10 cellular contexts compared by ENCODE assay signal in genomic region chr21:44723177-44724131, GRCh38. TPM values are rescaled to one million over a fixed set of nuclear protein-coding genes. Genes with fewer than 3 reads are reported as not detected.
DNase-seq lines count a peak whose midpoint lies in the region; ATAC-seq and TF ChIP-seq lines count a peak whose summit lies in the region.
"Had no signal": no experiment of that assay in that cellular context is flagged by ENCODE, and none has a peak within 500 bp of the region (broad histone marks: within the 10 kb centered on the region; RNA-seq: fewer than 3 reads in every experiment).

No MANE protein-coding gene starts in this region.

- no peaks in the 10 kb centered on the region for H3K36me3 ChIP-seq in iPS-18a (ENCODE audit: control insufficient read depth, low read depth, low read length)
- H3K36me3 ChIP-seq in thyroid gland: no peaks in the 10 kb centered on the region
- H3K36me3 ChIP-seq: sigmoid colon had no signal

- H3K4me1 ChIP-seq in iPS-18a (ENCODE audit: control insufficient read depth, low read depth, low read length) (peaks cover 13% of the 10 kb centered on the region), thyroid gland (peaks cover 0 to 6% of the 10 kb centered on the region in 2 donors)

- 25 to 35% methylated on average over 31 to 57 of the region's 61 CpGs for WGBS in thyroid gland, 2 donors

- H3K4me1 Mint-ChIP-seq in activated CD4-positive, alpha-beta memory T cell treated with anti-CD3 and anti-CD28 coated beads for 36 hours (ENCODE audit: low read depth): peaks cover 10% of the 10 kb centered on the region
- no peaks in the 10 kb centered on the region for H3K4me1 Mint-ChIP-seq in activated CD4-positive, alpha-beta memory T cell treated with anti-CD3 and anti-CD28 coated beads, Interleukin-2, amount 10 ng/mL, durations not matched to agents 7 days and 5 days
- peaks cover 7% of the 10 kb centered on the region for H3K4me1 Mint-ChIP-seq in activated B cell treated with CpG ODN at 0.5 μM for 24 hours
- peaks cover 15% of the 10 kb centered on the region for H3K4me1 Mint-ChIP-seq in stimulated activated naive CD8-positive, alpha-beta T cell treated with anti-CD3 and anti-CD28 coated beads, Interleukin-15, Interleukin-2, amounts not matched to agents 100 ng/mL and 50 ng/mL, for 24 hours (ENCODE audit: low read depth)

- CTCF ChIA-PET in activated CD4-positive, alpha-beta memory T cell treated with anti-CD3 and anti-CD28 coated beads for 36 hours (lab: Charles Lee): interaction anchor here (1.3 kb wide), 1 partner anchor 213 kb away, joined by 3 read pairs; no protein-coding TSS in a partner anchor
- CTCF ChIA-PET in activated CD4-positive, alpha-beta memory T cell treated with anti-CD3 and anti-CD28 coated beads, Interleukin-2, amount 10 ng/mL, durations not matched to agents 7 days and 5 days (lab: Charles Lee): no interaction called here
- CTCF ChIA-PET in activated B cell treated with CpG ODN at 0.5 μM for 24 hours (lab: Charles Lee): no interaction called here

- peak overlapping the region; percentile 23 for H3K4me3 Mint-ChIP-seq in activated CD4-positive, alpha-beta memory T cell treated with anti-CD3 and anti-CD28 coated beads for 36 hours
- H3K4me3 Mint-ChIP-seq in activated CD4-positive, alpha-beta memory T cell treated with anti-CD3 and anti-CD28 coated beads, Interleukin-2, amount 10 ng/mL, durations not matched to agents 7 days and 5 days: no peak overlapping the region
- H3K4me3 Mint-ChIP-seq in activated B cell treated with CpG ODN at 0.5 μM for 24 hours: peak overlapping the region; percentile 35
- peak overlapping the region; percentile 40 for H3K4me3 Mint-ChIP-seq in stimulated activated naive CD8-positive, alpha-beta T cell treated with anti-CD3 and anti-CD28 coated beads, Interleukin-15, Interleukin-2, amounts not matched to agents 100 ng/mL and 50 ng/mL, for 24 hours

- no peaks in the 10 kb centered on the region for H3K36me3 Mint-ChIP-seq in activated CD4-positive, alpha-beta memory T cell treated with anti-CD3 and anti-CD28 coated beads for 36 hours
- H3K36me3 Mint-ChIP-seq in activated CD4-positive, alpha-beta memory T cell treated with anti-CD3 and anti-CD28 coated beads, Interleukin-2, amount 10 ng/mL, durations not matched to agents 7 days and 5 days (ENCODE audit: low read depth): no peaks in the 10 kb centered on the region
- no peaks in the 10 kb centered on the region for H3K36me3 Mint-ChIP-seq in activated B cell treated with CpG ODN at 0.5 μM for 24 hours (ENCODE audit: low read depth)
- no peaks in the 10 kb centered on the region for H3K36me3 Mint-ChIP-seq in stimulated activated naive CD8-positive, alpha-beta T cell treated with anti-CD3 and anti-CD28 coated beads, Interleukin-15, Interleukin-2, amounts not matched to agents 100 ng/mL and 50 ng/mL, for 24 hours (ENCODE audit: low read depth)

- H3K9ac ChIP-seq in iPS-18a (ENCODE audit: low read length): no peak overlapping the region

- H3K9me3 Mint-ChIP-seq in activated CD4-positive, alpha-beta memory T cell treated with anti-CD3 and anti-CD28 coated beads for 36 hours: no peaks in the 10 kb centered on the region
- no peaks in the 10 kb centered on the region for H3K9me3 Mint-ChIP-seq in activated CD4-positive, alpha-beta memory T cell treated with anti-CD3 and anti-CD28 coated beads, Interleukin-2, amount 10 ng/mL, durations not matched to agents 7 days and 5 days
- H3K9me3 Mint-ChIP-seq in activated B cell treated with CpG ODN at 0.5 μM for 24 hours: no peaks in the 10 kb centered on the region
- no peaks in the 10 kb centered on the region for H3K9me3 Mint-ChIP-seq in stimulated activated naive CD8-positive, alpha-beta T cell treated with anti-CD3 and anti-CD28 coated beads, Interleukin-15, Interleukin-2, amounts not matched to agents 100 ng/mL and 50 ng/mL, for 24 hours

- no peak overlapping the region for H3K27ac ChIP-seq in iPS-18a (ENCODE audit: low read length)
- no peak overlapping the region for H3K27ac ChIP-seq in thyroid gland
- H3K27ac ChIP-seq: sigmoid colon had no signal

- no peak overlapping the region for H3K27ac Mint-ChIP-seq in activated CD4-positive, alpha-beta memory T cell treated with anti-CD3 and anti-CD28 coated beads for 36 hours
- H3K27ac Mint-ChIP-seq in activated CD4-positive, alpha-beta memory T cell treated with anti-CD3 and anti-CD28 coated beads, Interleukin-2, amount 10 ng/mL, durations not matched to agents 7 days and 5 days: no peak overlapping the region
- no peak overlapping the region for H3K27ac Mint-ChIP-seq in activated B cell treated with CpG ODN at 0.5 μM for 24 hours
- peak overlapping the region; percentile 29 for H3K27ac Mint-ChIP-seq in stimulated activated naive CD8-positive, alpha-beta T cell treated with anti-CD3 and anti-CD28 coated beads, Interleukin-15, Interleukin-2, amounts not matched to agents 100 ng/mL and 50 ng/mL, for 24 hours

- intact Hi-C loops in activated CD4-positive, alpha-beta memory T cell treated with anti-CD3 and anti-CD28 coated beads for 36 hours (cut with micrococcal nuclease): no loop called here
- intact Hi-C loops in activated B cell treated with CpG ODN at 0.5 μM for 24 hours (cut with micrococcal nuclease) (no loop called here), thyroid gland (cut with DNase I) (no loop called here)

- H3K27me3 Mint-ChIP-seq in activated CD4-positive, alpha-beta memory T cell treated with anti-CD3 and anti-CD28 coated beads for 36 hours: peaks cover 26% of the 10 kb centered on the region
- peaks cover 53% of the 10 kb centered on the region for H3K27me3 Mint-ChIP-seq in activated CD4-positive, alpha-beta memory T cell treated with anti-CD3 and anti-CD28 coated beads, Interleukin-2, amount 10 ng/mL, durations not matched to agents 7 days and 5 days
- peaks cover 48% of the 10 kb centered on the region for H3K27me3 Mint-ChIP-seq in activated B cell treated with CpG ODN at 0.5 μM for 24 hours
- H3K27me3 Mint-ChIP-seq in stimulated activated naive CD8-positive, alpha-beta T cell treated with anti-CD3 and anti-CD28 coated beads, Interleukin-15, Interleukin-2, amounts not matched to agents 100 ng/mL and 50 ng/mL, for 24 hours: peaks cover 38% of the 10 kb centered on the region

- POLR2A ChIA-PET in activated CD4-positive, alpha-beta memory T cell treated with anti-CD3 and anti-CD28 coated beads for 36 hours (lab: Charles Lee): interaction anchor here (1.3 kb wide), 1 partner anchor 14 kb away, joined by 4 read pairs; no protein-coding TSS in a partner anchor
- POLR2A ChIA-PET in activated CD4-positive, alpha-beta memory T cell treated with anti-CD3 and anti-CD28 coated beads, Interleukin-2, amount 10 ng/mL, durations not matched to agents 7 days and 5 days (lab: Charles Lee): interaction anchor here (2.0 kb wide), 1 partner anchor 16 kb away, joined by 6 read pairs; no protein-coding TSS in a partner anchor
- POLR2A ChIA-PET in activated B cell treated with CpG ODN at 0.5 μM for 24 hours (lab: Charles Lee): no interaction called here

- no peak for TF ChIP-seq POLR2A in thyroid gland (IDR thresholded peaks at IDR 0.05)

- DNase-seq in activated CD4-positive, alpha-beta memory T cell treated with anti-CD3 and anti-CD28 coated beads for 36 hours: no peak
- no peak for DNase-seq in activated CD4-positive, alpha-beta memory T cell treated with anti-CD3 and anti-CD28 coated beads, Interleukin-2, amount 10 ng/mL, durations not matched to agents 7 days and 5 days
- no peak for DNase-seq in activated B cell treated with CpG ODN at 0.5 μM for 24 hours
- DNase-seq in thyroid gland: no peak
- DNase-seq: activated gamma-delta T cell treated with Interleukin-2 at 50 U/mL for 16 hours, sigmoid colon had no signal

- ATAC-seq in activated B cell treated with CpG ODN at 0.5 μM for 24 hours (ENCODE audit: low read depth): no peak
- ATAC-seq in GM21390 (IDR thresholded peaks at IDR 0.05; ENCODE audit: unreplicated experiment): no peak
- ATAC-seq in GM21576 (IDR thresholded peaks at IDR 0.05; ENCODE audit: unreplicated experiment): no peak

- H3K27me3 ChIP-seq in iPS-18a (ENCODE audit: control insufficient read depth, insufficient read depth, low read length): peaks cover 23% of the 10 kb centered on the region
- peaks cover 15% of the 10 kb centered on the region for H3K27me3 ChIP-seq in thyroid gland

- H3K9me3 ChIP-seq in iPS-18a (ENCODE audit: control insufficient read depth, low read depth, low read length) (no peaks in the 10 kb centered on the region), thyroid gland (no peaks in the 10 kb centered on the region)
- H3K9me3 ChIP-seq: sigmoid colon had no signal

- peak overlapping the region; percentile 10 for H3K4me3 ChIP-seq in iPS-18a (ENCODE audit: low read length)
- no peak overlapping the region for H3K4me3 ChIP-seq in thyroid gland (replicated peaks in 1 of 3)
- H3K4me3 ChIP-seq: sigmoid colon had no signal

- TF ChIP-seq CTCF in activated B cell treated with CpG ODN at 0.5 μM for 24 hours (IDR thresholded peaks at IDR 0.05): no peak
- TF ChIP-seq CTCF in thyroid gland (IDR thresholded peaks at IDR 0.05): no peak

RNA-seq across cellular contexts. Expression of gene TSPEAR, which starts 12.1 kb away (rescaled TPM):
- total RNA-seq in activated CD4-positive, alpha-beta memory T cell treated with anti-CD3 and anti-CD28 coated beads for 36 hours: not detected
- not detected for total RNA-seq in activated CD4-positive, alpha-beta memory T cell treated with anti-CD3 and anti-CD28 coated beads, Interleukin-2, amount 10 ng/mL, durations not matched to agents 7 days and 5 days
- not detected in 2 replicates for total RNA-seq in activated B cell treated with CpG ODN at 0.5 μM for 24 hours
- total RNA-seq in thyroid gland: 1 to 10 TPM in 2 of 4 donors, under 1 TPM in 2; 0.21 to 1.3 (median 0.69) TPM
- total RNA-seq: sigmoid colon had no signal

RNA-seq across cellular contexts. Expression of gene KRTAP10-12, which starts 26.5 kb away (rescaled TPM):
- total RNA-seq in activated CD4-positive, alpha-beta memory T cell treated with anti-CD3 and anti-CD28 coated beads for 36 hours: not detected
- not detected for total RNA-seq in activated CD4-positive, alpha-beta memory T cell treated with anti-CD3 and anti-CD28 coated beads, Interleukin-2, amount 10 ng/mL, durations not matched to agents 7 days and 5 days
- total RNA-seq in activated B cell treated with CpG ODN at 0.5 μM for 24 hours (not detected in 2 replicates), thyroid gland (not detected)
- total RNA-seq: sigmoid colon had no signal

RNA-seq across cellular contexts. Expression of gene KRTAP12-1, which starts 41.5 kb away (rescaled TPM):
- total RNA-seq in activated CD4-positive, alpha-beta memory T cell treated with anti-CD3 and anti-CD28 coated beads for 36 hours: not detected
- total RNA-seq in activated CD4-positive, alpha-beta memory T cell treated with anti-CD3 and anti-CD28 coated beads, Interleukin-2, amount 10 ng/mL, durations not matched to agents 7 days and 5 days: not detected
- total RNA-seq in activated B cell treated with CpG ODN at 0.5 μM for 24 hours: not detected in 2 replicates
- under 1 TPM in 1 of 4 donors, not detected in 3; 0.78 TPM for total RNA-seq in thyroid gland
- total RNA-seq: sigmoid colon had no signal

RNA-seq across cellular contexts. Expression of gene KRTAP12-2, which starts 56.7 kb away (rescaled TPM):
- not detected for total RNA-seq in activated CD4-positive, alpha-beta memory T cell treated with anti-CD3 and anti-CD28 coated beads for 36 hours
- total RNA-seq in activated CD4-positive, alpha-beta memory T cell treated with anti-CD3 and anti-CD28 coated beads, Interleukin-2, amount 10 ng/mL, durations not matched to agents 7 days and 5 days: not detected
- total RNA-seq in activated B cell treated with CpG ODN at 0.5 μM for 24 hours (not detected in 2 replicates), thyroid gland (under 1 TPM in 1 of 4 donors, not detected in 3; 0.89 TPM)
- total RNA-seq: sigmoid colon had no signal
